ENCODE assay signal across 8 cellular contexts in genomic region chr1:154221815-154222081, GRCh38.
DNase-seq lines count a peak whose midpoint lies in the region; ATAC-seq and TF ChIP-seq lines count a peak whose summit lies in the region.

No MANE protein-coding gene starts in this region.

- TF ChIP-seq CTCF in RWPE2 (IDR thresholded peaks at IDR 0.05; ENCODE audit: poor library complexity, severe bottlenecking), result no peak
- TF ChIP-seq CTCF in epithelial cell of esophagus (IDR thresholded peaks at IDR 0.05; ENCODE audit: insufficient read depth, low read depth, low read length, missing control alignments), result no peak
- no peak for TF ChIP-seq CTCF in neutrophil (IDR thresholded peaks at IDR 0.05)

- no peaks in the 10 kb centered on the region for H3K27me3 ChIP-seq in RWPE2 (ENCODE audit: insufficient read depth, poor library complexity, severe bottlenecking)
- no peaks in the 10 kb centered on the region for H3K27me3 ChIP-seq in neutrophil

- H3K36me3 ChIP-seq in RWPE2 (ENCODE audit: low read depth) (peaks cover 73% of the 10 kb centered on the region), neutrophil (peaks cover 19% of the 10 kb centered on the region)

- no peak for ATAC-seq in RWPE2 (ENCODE audit: low read depth)
- no peak for ATAC-seq in HG02870 (IDR thresholded peaks at IDR 0.05; ENCODE audit: unreplicated experiment)

- H3K27ac ChIP-seq in RWPE2 (ENCODE audit: poor library complexity, severe bottlenecking), result peak overlapping the region; percentile 80
- peak overlapping the region; percentile 89 for H3K27ac ChIP-seq in neutrophil

- DNase-seq in NCI-H1417 (lab: John Stamatoyannopoulos, UW) (peak in 2 of 3 experiments; percentile 40 to 45), NCI-H1417 treated with DMSO at 0.1 percent for 48 hours (lab: John Stamatoyannopoulos, UW) (no peak), RWPE2 (ENCODE audit: low spot score) (no peak), epithelial cell of esophagus (ENCODE audit: low read depth) (peak; percentile 24), NCI-H1105 (lab: John Stamatoyannopoulos, UW) (no peak), amygdala (lab: John Stamatoyannopoulos, UW) (no peak)

- H3K4me3 ChIP-seq in RWPE2 (ENCODE audit: severe bottlenecking), result peak overlapping the region; percentile 81
- peak overlapping the region; percentile 86 for H3K4me3 ChIP-seq in epithelial cell of esophagus (ENCODE audit: low read length)
- H3K4me3 ChIP-seq in neutrophil (ENCODE audit: low read depth in 1 of 2, low read length in 1 of 2), result peak overlapping the region; percentile 70 to 84

- no peaks in the 10 kb centered on the region for H3K9me3 ChIP-seq in RWPE2 (ENCODE audit: severe bottlenecking)
- H3K9me3 ChIP-seq in neutrophil, result no peaks in the 10 kb centered on the region

- H3K4me1 ChIP-seq in RWPE2 (ENCODE audit: insufficient read depth, poor library complexity, severe bottlenecking) (peaks cover 25% of the 10 kb centered on the region), neutrophil (ENCODE audit: control insufficient read depth in 1 of 2, insufficient read depth in 1 of 2, low read depth in 1 of 2, low read length in 1 of 2) (peaks cover 34 to 37% of the 10 kb centered on the region in 2 experiments)

Comparison
In these comparisons a context has a peak if more than half of its experiments do, and no peak if none do; other contexts are left out.
1. DNase-seq: peak in NCI-H1417 (2 of 3) and epithelial cell of esophagus (single experiment); none in NCI-H1417 treated with DMSO at 0.1 percent for 48 hours (single experiment), RWPE2 (single experiment), NCI-H1105 (single experiment) and amygdala (0 of 56).
2. Peak in every context shown above with its lines, with median percentiles within 50 percentile points of each other: H3K4me3 ChIP-seq.